ENCODE assay signal across 8 cellular contexts in the genomic region with DNA sequence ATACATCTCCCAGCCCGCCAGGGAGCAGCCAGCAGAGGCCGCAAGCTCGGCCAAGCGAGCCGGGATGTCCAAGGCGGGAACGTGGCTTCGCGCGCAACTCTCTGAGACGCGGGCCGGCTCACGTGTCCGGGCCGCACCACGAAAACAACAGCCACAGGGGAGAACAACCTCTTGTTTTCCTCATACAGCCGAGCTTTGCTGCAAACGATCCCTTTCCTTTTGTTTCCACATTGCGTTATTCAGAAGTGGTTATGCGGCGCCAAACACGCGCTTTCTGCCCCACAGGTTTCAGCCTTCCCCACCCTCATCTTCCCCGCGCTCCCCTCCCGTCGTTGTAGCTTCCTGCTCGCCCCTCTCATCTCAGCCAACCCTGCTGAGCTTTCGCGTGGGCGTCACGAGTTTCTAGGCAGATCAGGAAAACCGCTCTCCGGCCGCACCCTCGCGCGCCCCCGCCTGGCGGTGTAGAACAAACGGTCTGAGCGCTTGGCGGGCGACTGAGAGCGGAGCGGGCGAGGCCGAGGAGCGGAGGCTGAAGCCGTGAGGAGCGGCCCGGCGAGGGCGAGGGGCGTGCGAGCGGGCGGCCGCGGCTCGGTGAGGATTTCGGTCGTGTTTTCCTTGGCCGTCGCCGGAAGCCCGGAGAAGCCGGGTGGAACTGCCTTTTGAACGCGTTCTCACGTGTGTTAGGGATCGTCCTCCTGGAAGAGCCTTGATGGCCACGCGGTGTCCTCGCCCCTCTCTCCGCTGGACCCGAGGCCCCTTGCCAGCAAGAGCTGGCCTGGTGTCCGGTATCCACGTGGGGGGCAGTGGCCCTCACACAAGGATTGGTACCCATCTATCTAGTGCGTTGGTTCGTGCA. TPM values are rescaled to one million over a fixed set of nuclear protein-coding genes. Genes with fewer than 3 reads are reported as not detected.
DNase-seq lines count a peak whose midpoint lies in the region; ATAC-seq and TF ChIP-seq lines count a peak whose summit lies in the region.

No MANE protein-coding gene starts in this region.

- H3K27ac ChIP-seq in CD4-positive, alpha-beta T cell (ENCODE audit: low read depth, low read length) = no peak overlapping the region
- H3K27ac ChIP-seq in HUES64 (ENCODE audit: low read depth, low read length) = no peak overlapping the region

- H3K4me3 Mint-ChIP-seq in CD4-positive, alpha-beta T cell = peak overlapping the region; percentile 82

- no peaks in the 10 kb centered on the region for H3K27me3 Mint-ChIP-seq in CD4-positive, alpha-beta T cell

- TF ChIP-seq CTCF in CD4-positive, alpha-beta T cell (IDR thresholded peaks at IDR 0.05) = peak; percentile 77
- TF ChIP-seq CTCF in cardiac fibroblast (IDR thresholded peaks at IDR 0.05; ENCODE audit: low read depth, low read length) = peak; percentile 64

- DNase-seq in CD4-positive, alpha-beta T cell = peak; percentile 89 to 96 (median 92)
- DNase-seq in activated CD4-positive, CD25-positive, alpha-beta regulatory T cell treated with anti-CD3 and anti-CD28 coated beads, Interleukin-2, amount 50 U/mL, for 16 hours (ENCODE audit: low read depth, low spot score) = peak; percentile 87
- DNase-seq in cardiac fibroblast (ENCODE audit: low read depth in 2 of 2) (peak; percentile 93 to 94), iris pigment epithelial cell (ENCODE audit: low read depth) (peak; percentile 85), NCI-H2196 (lab: John Stamatoyannopoulos, UW; ENCODE audit: unreplicated experiment) (no peak)
- peak; percentile 97 for DNase-seq in stimulated activated CD4-positive, alpha-beta T cell treated with anti-CD3 and anti-CD28 coated beads, Interleukin-12 subunit alpha, Interleukin-12 subunit beta, amount 100 ng/mL, for 4 hours

- CTCF ChIA-PET in CD4-positive, alpha-beta T cell (lab: Charles Lee) = interaction anchor here (0.6 to 2.0 kb wide), 24 partner anchors 9 to 569 kb away, joined by 3 to 21 read pairs (median 4); partner anchors contain the start of genes CCDC47, DDX42, FTSJ3 and ICAM2

- peaks cover 16% of the 10 kb centered on the region for H3K4me1 Mint-ChIP-seq in CD4-positive, alpha-beta T cell (ENCODE audit: low read depth)

- POLR2A ChIA-PET in CD4-positive, alpha-beta T cell (lab: Charles Lee) = interaction anchor here (0.7 to 1.8 kb wide), 14 partner anchors 9 to 657 kb away, joined by 3 to 14 read pairs (median 6); partner anchors contain the start of genes CCDC47, CEP95, DDX42 and DDX5

- intact Hi-C loops in CD4-positive, alpha-beta T cell (cut with DNase I, micrococcal nuclease) = loop anchor here (10.0 kb wide), 2 partner anchors 224 to 296 kb away; partner anchors contain the start of gene MAP3K3 (in 1 of the 2)

- no peaks in the 10 kb centered on the region for H3K9me3 ChIP-seq in CD4-positive, alpha-beta T cell (ENCODE audit: control insufficient read depth, low read length)
- 0 out of 2 replicates have a peak, but pooled peaks cover 3% of the 10 kb centered on the region for H3K9me3 ChIP-seq in HUES64 (ENCODE audit: insufficient read depth, low read depth, low read length)

- peak; percentile 97 for ATAC-seq in CD4-positive, alpha-beta T cell (ENCODE audit: poor library complexity)
- ATAC-seq in GM21360 (IDR thresholded peaks at IDR 0.05; ENCODE audit: unreplicated experiment) = peak; percentile 60

- H3K9me3 Mint-ChIP-seq in CD4-positive, alpha-beta T cell = no peaks in the 10 kb centered on the region

- H3K36me3 ChIP-seq in HUES64 (ENCODE audit: insufficient read depth, low read length) = no peaks in the 10 kb centered on the region

- H3K36me3 Mint-ChIP-seq in CD4-positive, alpha-beta T cell (ENCODE audit: low read depth) = no peaks in the 10 kb centered on the region

- no peaks in the 10 kb centered on the region for H3K4me1 ChIP-seq in HUES64 (ENCODE audit: insufficient read depth, low read length)

- no peaks in the 10 kb centered on the region for H3K27me3 ChIP-seq in CD4-positive, alpha-beta T cell (ENCODE audit: control insufficient read depth, insufficient read depth, low read length)
- H3K27me3 ChIP-seq in HUES64 (ENCODE audit: insufficient read depth, low read length) = peaks cover 50% of the 10 kb centered on the region

- WGBS in HUES64 = 72% methylated on average over 82 of the region's 82 CpGs

- H3K9ac ChIP-seq in HUES64 (ENCODE audit: low read depth, low read length) = peak overlapping the region; percentile 76

- peak overlapping the region; percentile 36 for H3K4me3 ChIP-seq in HUES64 (ENCODE audit: low read length)
- peak overlapping the region; percentile 15 to 27 for H3K4me3 ChIP-seq in cardiac fibroblast (replicated peaks in 1 of 2; ENCODE audit: low read depth in 2 of 2, low read length in 2 of 2)

- H3K27ac Mint-ChIP-seq in CD4-positive, alpha-beta T cell = peak overlapping the region; percentile 68

RNA-seq across cellular contexts. Expression of gene SMARCD2, which starts 6.6 kb away (rescaled TPM):
- 100 to 1,000 TPM; 102 to 111 TPM for total RNA-seq in CD4-positive, alpha-beta T cell
- 48.4 TPM for polyA plus RNA-seq in HUES64 (2013, experiment 1 of 2)
- polyA plus RNA-seq in HUES64 (2013, experiment 2 of 2) = 49.7 TPM

RNA-seq across cellular contexts. Expression of gene FTSJ3, which starts 21.6 kb away (rescaled TPM):
- 10 to 100 TPM; 47.6 to 51.1 TPM for total RNA-seq in CD4-positive, alpha-beta T cell
- 41.7 TPM for polyA plus RNA-seq in HUES64 (2013, experiment 1 of 2)
- polyA plus RNA-seq in HUES64 (2013, experiment 2 of 2) = 33.7 TPM

RNA-seq across cellular contexts. Expression of gene PSMC5, which starts 21.8 kb away (rescaled TPM):
- 10 to 100 TPM; 83.1 to 84.6 TPM for total RNA-seq in CD4-positive, alpha-beta T cell
- 163 TPM for polyA plus RNA-seq in HUES64 (2013, experiment 1 of 2)
- polyA plus RNA-seq in HUES64 (2013, experiment 2 of 2) = 146 TPM

RNA-seq across cellular contexts. Expression of gene CSH2, which starts 24.4 kb away (rescaled TPM):
- not detected for total RNA-seq in CD4-positive, alpha-beta T cell
- not detected for polyA plus RNA-seq in HUES64 (2013, experiment 1 of 2)
- polyA plus RNA-seq in HUES64 (2013, experiment 2 of 2) = not detected

RNA-seq across cellular contexts. Expression of gene GH2, which starts 32.7 kb away (rescaled TPM):
- not detected for total RNA-seq in CD4-positive, alpha-beta T cell
- polyA plus RNA-seq in HUES64 (2013, experiment 1 of 2) = 0.35 TPM
- polyA plus RNA-seq in HUES64 (2013, experiment 2 of 2) = 0.95 TPM
